Comparison of ENCODE assay signal across 26 cellular contexts in genomic region chr22:21612858-21613257, GRCh38. TPM values are rescaled to one million over a fixed set of nuclear protein-coding genes. Genes with fewer than 3 reads are reported as not detected.
DNase-seq lines count a peak whose midpoint lies in the region; ATAC-seq and TF ChIP-seq lines count a peak whose summit lies in the region.
"Had no signal": no experiment of that assay in that cellular context is flagged by ENCODE, and none has a peak within 500 bp of the region (broad histone marks: within the 10 kb centered on the region; RNA-seq: fewer than 3 reads in every experiment).

No MANE protein-coding gene starts in this region.

- TF ChIP-seq POLR2A in HCT116 (IDR thresholded peaks at IDR 0.05; ENCODE audit: borderline replicate concordance, extremely low read depth, insufficient read depth, insufficient read length): no peak

- H3K27me3 Mint-ChIP-seq in central memory CD8-positive, alpha-beta T cell: no peaks in the 10 kb centered on the region
- H3K27me3 Mint-ChIP-seq: activated naive CD4-positive, alpha-beta T cell treated with anti-CD3 and anti-CD28 coated beads, Interleukin-2, amount 10 ng/mL, durations not matched to agents 7 days and 5 days; brain; natural killer cell treated with Interleukin-12 subunit alpha and Interleukin-12 subunit beta and Interleukin-15 and Interleukin-18, amount 100 ng/mL, for 72 hours had no signal

- H3K4ac ChIP-seq in neuronal stem cell (ENCODE audit: low read length): no peak overlapping the region

- H3K36me3 ChIP-seq in HCT116 (ENCODE audit: control insufficient read depth in 1 of 2, insufficient read depth in 2 of 2, low read length in 2 of 2) (peaks cover 13 to 31% of the 10 kb centered on the region in 2 experiments), neuronal stem cell (replicated peaks in 1 of 2; ENCODE audit: control insufficient read depth in 2 of 2, insufficient read depth in 2 of 2, low read length in 2 of 2) (peaks cover 18 to 78% of the 10 kb centered on the region in 2 donors), HAP-1 (replicated peaks) (peaks cover 52% of the 10 kb centered on the region)
- H3K36me3 ChIP-seq: thyroid gland had no signal

- no peak for TF ChIP-seq CTCF in HCT116 (IDR thresholded peaks at IDR 0.05 in 2 of 3, conservative IDR thresholded peaks at IDR 0.05 in 1 of 3; ENCODE audit: borderline replicate concordance in 1 of 3, insufficient read depth in 1 of 3, low read depth in 2 of 3, low read length in 2 of 3)

- H3K4me2 ChIP-seq in HCT116 (ENCODE audit: low read length) (no peak overlapping the region), neuronal stem cell (ENCODE audit: insufficient read depth, low read length, poor library complexity, severe bottlenecking) (no peak overlapping the region)

- no peaks in the 10 kb centered on the region for H3K9me2 ChIP-seq in HCT116 (ENCODE audit: insufficient read depth)

- H2AK5ac ChIP-seq in neuronal stem cell (ENCODE audit: low read depth, low read length): no peak overlapping the region

- POLR2A ChIA-PET in HCT116 (lab: Charles Lee): no interaction called here

- H3K4me3 ChIP-seq in HCT116 (replicated peaks in 1 of 2; ENCODE audit: low read depth in 1 of 2, low read length in 2 of 2) (no peak overlapping the region), neuronal stem cell (ENCODE audit: low read length in 2 of 2) (no peak overlapping the region), HAP-1 (no peak overlapping the region)
- H3K4me3 ChIP-seq: gastroesophageal sphincter, psoas muscle, thyroid gland had no signal

- TF ChIP-seq RAD21 in HCT116 (IDR thresholded peaks at IDR 0.05; ENCODE audit: low read depth): no peak

- H3K18ac ChIP-seq in neuronal stem cell (ENCODE audit: low read length): no peak overlapping the region

- WGBS in neuronal stem cell (ENCODE audit: extremely low coverage in 2 of 2, insufficient read length in 2 of 2, insufficient replicate concordance in 1 of 2), 2 donors: no CpG with 5 or more reads among the region's 7 CpGs

- no peak for DNase-seq in HCT116 (ENCODE audit: low read depth, low spot score)
- no peak for DNase-seq in central memory CD8-positive, alpha-beta T cell (ENCODE audit: low spot score in 2 of 2)
- DNase-seq in neuronal stem cell (ENCODE audit: low spot score): no peak
- DNase-seq in stimulated activated naive CD4-positive, alpha-beta T cell treated with Interleukin-2 at 50 U/mL for 16 hours (lab: John Stamatoyannopoulos, UW): no peak
- DNase-seq in HAP-1 (ENCODE audit: low spot score in 2 of 2): no peak
- DNase-seq: ACHN; activated CD4-positive, alpha-beta T cell treated with anti-CD3 and anti-CD28 coated beads, Interleukin-2, amount 50 U/mL, for 48 hours; activated CD4-positive, CD25-positive, alpha-beta regulatory T cell treated with anti-CD3 and anti-CD28 coated beads, Interleukin-2, amount 50 U/mL, for 72 hours; activated naive CD4-positive, alpha-beta T cell treated with anti-CD3 and anti-CD28 coated beads, Interleukin-2, amount 10 ng/mL, durations not matched to agents 7 days and 5 days; amniotic stem cell; EL; GOT3; NCI-H1417; NCI-H2081; NCI-H226; NCI-H526 treated with DMSO at 0.1 percent for 48 hours; psoas muscle; SHP77 treated with DMSO at 0.1 percent for 48 hours; stimulated activated CD8-positive, alpha-beta memory T cell treated with anti-CD3 and anti-CD28 coated beads, Interleukin-4, amount 100 ng/mL, for 48 hours; T-helper 2 cell; thyroid gland had no signal

- H3K27ac ChIP-seq in HCT116 (ENCODE audit: low read depth, low read length) (no peak overlapping the region), neuronal stem cell (replicated peaks; ENCODE audit: low read length) (no peak overlapping the region)
- H3K27ac ChIP-seq: gastroesophageal sphincter, psoas muscle, thyroid gland had no signal

- H3K14ac ChIP-seq in neuronal stem cell (ENCODE audit: low read length): no peak overlapping the region

- ATAC-seq in HCT116: peak; percentile 58
- no peak for ATAC-seq in central memory CD8-positive, alpha-beta T cell (replicated peaks; ENCODE audit: extremely low read depth, poor library complexity, severe bottlenecking)
- ATAC-seq: gastroesophageal sphincter; natural killer cell treated with Interleukin-12 subunit alpha and Interleukin-12 subunit beta and Interleukin-15 and Interleukin-18, amount 100 ng/mL, for 72 hours; sciatic nerve had no signal

- peak overlapping the region; percentile 35 for H3K27ac Mint-ChIP-seq in central memory CD8-positive, alpha-beta T cell (ENCODE audit: low read depth)
- H3K27ac Mint-ChIP-seq: activated naive CD4-positive, alpha-beta T cell treated with anti-CD3 and anti-CD28 coated beads, Interleukin-2, amount 10 ng/mL, durations not matched to agents 7 days and 5 days; brain had no signal

- H3K79me1 ChIP-seq in neuronal stem cell (ENCODE audit: low read depth, low read length): peaks cover 5% of the 10 kb centered on the region

- H2BK12ac ChIP-seq in neuronal stem cell (ENCODE audit: low read length): no peak overlapping the region

- no peak overlapping the region for H2BK15ac ChIP-seq in neuronal stem cell (ENCODE audit: low read length)

- H3K9me3 ChIP-seq in HCT116 (ENCODE audit: control insufficient read depth in 1 of 2, insufficient read depth in 1 of 2, low read depth in 1 of 2, low read length in 2 of 2): no peaks in the 10 kb centered on the region
- no peaks in the 10 kb centered on the region for H3K9me3 ChIP-seq in neuronal stem cell (replicated peaks in 1 of 2; ENCODE audit: control insufficient read depth in 2 of 2, insufficient read depth in 1 of 2, low read depth in 1 of 2, low read length in 2 of 2)
- no peaks in the 10 kb centered on the region for H3K9me3 ChIP-seq in HAP-1
- H3K9me3 ChIP-seq: gastroesophageal sphincter, psoas muscle, thyroid gland had no signal

- peaks cover 45% of the 10 kb centered on the region for H3K36me3 Mint-ChIP-seq in central memory CD8-positive, alpha-beta T cell (ENCODE audit: insufficient read depth)

- peaks cover 3 to 9% of the 10 kb centered on the region in 2 experiments; a peak in 3 of 4 replicates for H3K4me1 ChIP-seq in HCT116 (ENCODE audit: control insufficient read depth in 1 of 2, insufficient read depth in 2 of 2, low read length in 2 of 2)
- no peaks in the 10 kb centered on the region for H3K4me1 ChIP-seq in neuronal stem cell (ENCODE audit: control insufficient read depth in 2 of 2, insufficient read depth in 1 of 2, low read depth in 1 of 2, low read length in 2 of 2)
- H3K4me1 ChIP-seq in HAP-1: no peaks in the 10 kb centered on the region
- H3K4me1 ChIP-seq: psoas muscle had no signal

- H3K4me3 Mint-ChIP-seq in central memory CD8-positive, alpha-beta T cell: no peak overlapping the region
- H3K4me3 Mint-ChIP-seq: activated naive CD4-positive, alpha-beta T cell treated with anti-CD3 and anti-CD28 coated beads, Interleukin-2, amount 10 ng/mL, durations not matched to agents 7 days and 5 days; brain; natural killer cell treated with Interleukin-12 subunit alpha and Interleukin-12 subunit beta and Interleukin-15 and Interleukin-18, amount 100 ng/mL, for 72 hours had no signal

- H3K27me3 ChIP-seq in HCT116 (ENCODE audit: insufficient read depth, low read length): no peaks in the 10 kb centered on the region
- no peaks in the 10 kb centered on the region for H3K27me3 ChIP-seq in neuronal stem cell (ENCODE audit: control insufficient read depth in 3 of 3, insufficient read depth in 3 of 3, low read depth in 1 of 3, low read length in 3 of 3)
- no peaks in the 10 kb centered on the region for H3K27me3 ChIP-seq in HAP-1 (ENCODE audit: low read depth)
- H3K27me3 ChIP-seq: gastroesophageal sphincter, thyroid gland had no signal

- H3K9ac ChIP-seq in HCT116 (ENCODE audit: low read length) (no peak overlapping the region), neuronal stem cell (ENCODE audit: low read depth, low read length, poor library complexity) (no peak overlapping the region)

- H4K91ac ChIP-seq in neuronal stem cell (ENCODE audit: low read depth, low read length, poor library complexity): no peak overlapping the region

- H4K8ac ChIP-seq in neuronal stem cell (ENCODE audit: low read depth, low read length): no peak overlapping the region

- no TSS peak for BruUV-seq in HCT116 (replicated peaks; lab: Mats Ljungman, UMichigan)

- H3K4me1 Mint-ChIP-seq in central memory CD8-positive, alpha-beta T cell: peaks cover 33% of the 10 kb centered on the region
- H3K4me1 Mint-ChIP-seq: brain had no signal

- H3K9me3 Mint-ChIP-seq in central memory CD8-positive, alpha-beta T cell: no peaks in the 10 kb centered on the region
- H3K9me3 Mint-ChIP-seq: activated naive CD4-positive, alpha-beta T cell treated with anti-CD3 and anti-CD28 coated beads, Interleukin-2, amount 10 ng/mL, durations not matched to agents 7 days and 5 days; brain; natural killer cell treated with Interleukin-12 subunit alpha and Interleukin-12 subunit beta and Interleukin-15 and Interleukin-18, amount 100 ng/mL, for 72 hours had no signal

- CTCF ChIA-PET in HCT116 (lab: Charles Lee): no interaction called here

- H3K79me2 ChIP-seq in HCT116 (ENCODE audit: insufficient read depth, low read length): peaks cover 95% of the 10 kb centered on the region

- H2BK5ac ChIP-seq in neuronal stem cell (ENCODE audit: low read length): no peak overlapping the region

- peak overlapping the region; percentile 32 for H3K23ac ChIP-seq in neuronal stem cell (ENCODE audit: low read depth, low read length, poor library complexity)

- intact Hi-C loops in HCT116 (cut with micrococcal nuclease): no loop called here

- in situ Hi-C loops in HAP-1 (cut with MboI; ENCODE audit: low sequenced_read_pairs): no loop called here

- no peak overlapping the region for H2BK120ac ChIP-seq in neuronal stem cell (ENCODE audit: low read depth, low read length)

- H2AFZ ChIP-seq in HCT116 (ENCODE audit: low read depth, low read length, poor library complexity, severe bottlenecking) (no peak overlapping the region), neuronal stem cell (ENCODE audit: low read length) (no peak overlapping the region)

- RAD21 ChIA-PET in HCT116 (lab: Charles Lee; ENCODE audit: low non-redundant PET in 1 of 2, low total read pairs in 2 of 2, uncharacterized antibody in 2 of 2, unreplicated experiment in 2 of 2): no interaction called here

- peaks cover 18% of the 10 kb centered on the region; the same call in 1 of the 2 replicates for H4K20me1 ChIP-seq in HCT116 (ENCODE audit: insufficient read depth)

RNA-seq across cellular contexts. Expression of gene YDJC, which starts 17.0 kb away (rescaled TPM):
- total RNA-seq in HCT116 (2021; ENCODE audit: unreplicated experiment): 78.3 TPM
- polyA plus RNA-seq in HCT116 (2012): 65.4 and 68.8 TPM in 2 replicates
- 14.9 TPM for polyA plus RNA-seq in neuronal stem cell (2013, experiment 1 of 2)
- polyA plus RNA-seq in neuronal stem cell (2013, experiment 2 of 2): 14.0 TPM

RNA-seq across cellular contexts. Expression of gene CCDC116, which starts 19.7 kb away (rescaled TPM):
- total RNA-seq in HCT116 (2021; ENCODE audit: unreplicated experiment): 0.66 TPM
- 0.19 and 0.40 TPM in 2 replicates for polyA plus RNA-seq in HCT116 (2012)
- polyA plus RNA-seq in neuronal stem cell (2013, experiment 1 of 2): 0.10 TPM
- polyA plus RNA-seq in neuronal stem cell (2013, experiment 2 of 2): 0.18 TPM
- total RNA-seq: lung microvascular endothelial cell had no signal

RNA-seq across cellular contexts. Expression of gene SDF2L1, which starts 29.2 kb away (rescaled TPM):
- total RNA-seq in HCT116 (2021; ENCODE audit: unreplicated experiment): 86.2 TPM
- polyA plus RNA-seq in HCT116 (2012): 66.8 and 101 TPM in 2 replicates
- 9.6 TPM for polyA plus RNA-seq in neuronal stem cell (2013, experiment 1 of 2)
- polyA plus RNA-seq in neuronal stem cell (2013, experiment 2 of 2): 9.4 TPM

RNA-seq across cellular contexts. Expression of gene UBE2L3, which starts 45.3 kb away (rescaled TPM):
- 55.6 TPM for total RNA-seq in HCT116 (2021; ENCODE audit: unreplicated experiment)
- 27.8 and 39.1 TPM in 2 replicates for polyA plus RNA-seq in HCT116 (2012)
- polyA plus RNA-seq in neuronal stem cell (2013, experiment 1 of 2): 99.7 TPM
- 102 TPM for polyA plus RNA-seq in neuronal stem cell (2013, experiment 2 of 2)

RNA-seq across cellular contexts. Expression of gene PPIL2, which starts 53.0 kb away (rescaled TPM):
- 46.1 TPM for total RNA-seq in HCT116 (2021; ENCODE audit: unreplicated experiment)
- polyA plus RNA-seq in HCT116 (2012): 34.7 and 35.2 TPM in 2 replicates
- polyA plus RNA-seq in neuronal stem cell (2013, experiment 1 of 2): 23.0 TPM
- polyA plus RNA-seq in neuronal stem cell (2013, experiment 2 of 2): 23.7 TPM
